Comparison of ENCODE assay signal across 1 cellular context in the genomic region with DNA sequence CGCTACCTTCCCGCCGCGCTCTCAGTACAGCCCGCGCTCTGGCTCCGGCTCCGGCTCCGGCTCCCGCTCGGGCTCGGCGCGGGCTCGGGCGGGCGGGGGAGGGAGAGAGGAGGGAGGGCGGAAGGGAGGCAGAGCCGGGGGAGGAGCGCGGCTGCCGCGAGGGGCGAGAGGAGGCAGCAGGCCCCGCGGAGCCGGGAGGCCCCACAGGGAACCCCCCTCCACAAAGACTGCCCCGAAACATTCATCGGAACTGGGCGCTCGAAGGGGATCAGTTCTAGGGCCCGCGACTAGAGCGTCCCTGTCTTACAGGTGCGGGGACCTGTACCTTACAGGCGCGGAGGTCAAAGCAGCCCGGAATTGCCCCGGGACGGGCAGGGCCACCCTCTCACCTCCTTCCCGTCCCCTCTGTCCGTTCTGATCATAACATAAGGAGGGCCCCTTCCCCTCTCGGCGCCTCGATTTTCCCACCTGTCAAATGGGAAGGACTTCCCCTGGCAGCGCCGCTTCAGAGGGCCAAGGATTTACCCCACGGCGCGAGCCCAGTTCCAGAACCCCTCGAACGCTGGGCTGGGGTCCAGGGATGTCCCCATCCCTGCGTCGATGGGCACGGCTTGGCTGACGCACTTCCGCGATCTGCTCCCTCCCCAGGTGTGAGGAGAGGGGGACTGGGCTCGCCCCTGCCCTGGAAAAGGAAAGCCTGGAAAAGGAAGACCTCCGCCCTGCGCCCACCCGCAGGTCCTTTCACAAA.
TF ChIP-seq lines count a peak whose summit lies in the region.

SHISA8 (minus strand) TSS at position 40 of the 748 bp plus-strand sequence. CDS start 407 bp downstream, outside the sequence.

TF ChIP-seq in GM12878, 131 proteins besides CTCF, POLR2A, EP300 and RAD21 (continued from another document):
- TF ChIP-seq, protein P1, sequence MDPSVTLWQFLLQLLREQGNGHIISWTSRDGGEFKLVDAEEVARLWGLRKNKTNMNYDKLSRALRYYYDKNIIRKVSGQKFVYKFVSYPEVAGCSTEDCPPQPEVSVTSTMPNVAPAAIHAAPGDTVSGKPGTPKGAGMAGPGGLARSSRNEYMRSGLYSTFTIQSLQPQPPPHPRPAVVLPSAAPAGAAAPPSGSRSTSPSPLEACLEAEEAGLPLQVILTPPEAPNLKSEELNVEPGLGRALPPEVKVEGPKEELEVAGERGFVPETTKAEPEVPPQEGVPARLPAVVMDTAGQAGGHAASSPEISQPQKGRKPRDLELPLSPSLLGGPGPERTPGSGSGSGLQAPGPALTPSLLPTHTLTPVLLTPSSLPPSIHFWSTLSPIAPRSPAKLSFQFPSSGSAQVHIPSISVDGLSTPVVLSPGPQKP (IDR thresholded peaks at IDR 0.05; ENCODE audit: low read depth, low read length) = 0 out of 2 replicates have a peak, but pooled peaks have one; percentile 14
- no peak for TF ChIP-seq RCOR1 (conservative IDR thresholded peaks at IDR 0.05; ENCODE audit: low read depth, low read length)
- TF ChIP-seq, protein P2, sequence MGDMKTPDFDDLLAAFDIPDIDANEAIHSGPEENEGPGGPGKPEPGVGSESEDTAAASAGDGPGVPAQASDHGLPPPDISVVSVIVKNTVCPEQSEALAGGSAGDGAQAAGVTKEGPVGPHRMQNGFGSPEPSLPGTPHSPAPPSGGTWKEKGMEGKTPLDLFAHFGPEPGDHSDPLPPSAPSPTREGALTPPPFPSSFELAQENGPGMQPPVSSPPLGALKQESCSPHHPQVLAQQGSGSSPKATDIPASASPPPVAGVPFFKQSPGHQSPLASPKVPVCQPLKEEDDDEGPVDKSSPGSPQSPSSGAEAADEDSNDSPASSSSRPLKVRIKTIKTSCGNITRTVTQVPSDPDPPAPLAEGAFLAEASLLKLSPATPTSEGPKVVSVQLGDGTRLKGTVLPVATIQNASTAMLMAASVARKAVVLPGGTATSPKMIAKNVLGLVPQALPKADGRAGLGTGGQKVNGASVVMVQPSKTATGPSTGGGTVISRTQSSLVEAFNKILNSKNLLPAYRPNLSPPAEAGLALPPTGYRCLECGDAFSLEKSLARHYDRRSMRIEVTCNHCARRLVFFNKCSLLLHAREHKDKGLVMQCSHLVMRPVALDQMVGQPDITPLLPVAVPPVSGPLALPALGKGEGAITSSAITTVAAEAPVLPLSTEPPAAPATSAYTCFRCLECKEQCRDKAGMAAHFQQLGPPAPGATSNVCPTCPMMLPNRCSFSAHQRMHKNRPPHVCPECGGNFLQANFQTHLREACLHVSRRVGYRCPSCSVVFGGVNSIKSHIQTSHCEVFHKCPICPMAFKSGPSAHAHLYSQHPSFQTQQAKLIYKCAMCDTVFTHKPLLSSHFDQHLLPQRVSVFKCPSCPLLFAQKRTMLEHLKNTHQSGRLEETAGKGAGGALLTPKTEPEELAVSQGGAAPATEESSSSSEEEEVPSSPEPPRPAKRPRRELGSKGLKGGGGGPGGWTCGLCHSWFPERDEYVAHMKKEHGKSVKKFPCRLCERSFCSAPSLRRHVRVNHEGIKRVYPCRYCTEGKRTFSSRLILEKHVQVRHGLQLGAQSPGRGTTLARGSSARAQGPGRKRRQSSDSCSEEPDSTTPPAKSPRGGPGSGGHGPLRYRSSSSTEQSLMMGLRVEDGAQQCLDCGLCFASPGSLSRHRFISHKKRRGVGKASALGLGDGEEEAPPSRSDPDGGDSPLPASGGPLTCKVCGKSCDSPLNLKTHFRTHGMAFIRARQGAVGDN (IDR thresholded peaks at IDR 0.05) = 0 out of 2 replicates have a peak, but pooled peaks have one; percentile 19
- TF ChIP-seq BHLHE40 (IDR thresholded peaks at IDR 0.05; ENCODE audit: borderline replicate concordance in 1 of 2, low read depth in 2 of 2, low read length in 1 of 2) = peak in 1 of 2 experiments; percentile 2; a peak in 1 of 4 replicates
- TF ChIP-seq DPF2 (IDR thresholded peaks at IDR 0.05) = 0 out of 2 replicates have a peak, but pooled peaks have one; percentile 20
- TF ChIP-seq GABPA (IDR thresholded peaks at IDR 0.05; ENCODE audit: low read depth) = no peak
- peak in 1 of 2 experiments; percentile 29; a peak in 1 of 3 replicates for TF ChIP-seq EGR1 (IDR thresholded peaks at IDR 0.05; ENCODE audit: borderline replicate concordance in 1 of 2, low read depth in 2 of 2, low read length in 2 of 2)
- TF ChIP-seq NBN (IDR thresholded peaks at IDR 0.05) = peak; percentile 46; the same call in 1 of the 2 replicates
- TF ChIP-seq SMC3 (IDR thresholded peaks at IDR 0.05; ENCODE audit: borderline replicate concordance, low read length) = no peak
- TF ChIP-seq STAT1 (conservative IDR thresholded peaks at IDR 0.05) = no peak
- TF ChIP-seq EZH2 (IDR thresholded peaks at IDR 0.05; ENCODE audit: borderline replicate concordance, control insufficient read depth, low read depth, low read length) = no peak
- 0 out of 2 replicates have a peak, but pooled peaks have one; percentile 24 for TF ChIP-seq NR2F1 (conservative IDR thresholded peaks at IDR 0.05)
